Comparison of ENCODE assay signal across 16 cellular contexts in genomic region chr15:77392762-77393470, GRCh38. TPM values are rescaled to one million over a fixed set of nuclear protein-coding genes. Genes with fewer than 3 reads are reported as not detected.
DNase-seq lines count a peak whose midpoint lies in the region; ATAC-seq, FAIRE-seq and TF ChIP-seq lines count a peak whose summit lies in the region.
"Had no signal": no experiment of that assay in that cellular context is flagged by ENCODE, and none has a peak within 500 bp of the region (broad histone marks: within the 10 kb centered on the region; RNA-seq: fewer than 3 reads in every experiment).

No MANE protein-coding gene starts in this region.

- H3K36me3 ChIP-seq in IMR-90 (ENCODE audit: control insufficient read depth, insufficient read depth, low read length) (peaks cover 3% of the 10 kb centered on the region; the same call in 1 of the 2 replicates), kidney (ENCODE audit: control insufficient read depth in 1 of 2, insufficient read depth in 2 of 2, low read length in 2 of 2) (no peaks in the 10 kb centered on the region)

- no peak for TF ChIP-seq POLR2A in IMR-90 (IDR thresholded peaks at IDR 0.05; ENCODE audit: low read depth, low read length)

- H2BK120ac ChIP-seq in H9 (ENCODE audit: low read depth, low read length, poor library complexity, severe bottlenecking) (no peak overlapping the region), IMR-90 (ENCODE audit: low read depth, low read length) (no peak overlapping the region)

- H3K27me3 ChIP-seq in H9 (ENCODE audit: insufficient read depth, low read length) = no peaks in the 10 kb centered on the region
- H3K27me3 ChIP-seq in IMR-90 (ENCODE audit: control insufficient read depth, insufficient read depth, low read length) = no peaks in the 10 kb centered on the region

- TF ChIP-seq RAD21 in IMR-90 (IDR thresholded peaks at IDR 0.05; ENCODE audit: low read length) = no peak

- H2BK5ac ChIP-seq in H9 (ENCODE audit: insufficient read length, low read length) = no peak overlapping the region
- no peak overlapping the region for H2BK5ac ChIP-seq in IMR-90 (ENCODE audit: low read depth, low read length, poor library complexity, severe bottlenecking)

- DNase-seq in H9 = no peak
- no peak for DNase-seq in IMR-90
- peak; percentile 37 for DNase-seq in kidney
- DNase-seq in GM03348 (ENCODE audit: low spot score) = no peak
- DNase-seq: C1 segment of cervical spinal cord; Calu3; CD4-positive, alpha-beta memory T cell; COR-L47; DMS153; DND-41 had no signal

- H2AK9ac ChIP-seq in IMR-90 (replicated peaks; ENCODE audit: low read depth, low read length, poor library complexity) = no peak overlapping the region

- no peak overlapping the region for H2BK12ac ChIP-seq in H9 (ENCODE audit: insufficient read length, low read depth, low read length)

- H3K36me3 Mint-ChIP-seq in H9 (ENCODE audit: insufficient read depth in 1 of 3, low read depth in 3 of 3) = peaks cover 7 to 30% (median 7%) of the 10 kb centered on the region in 3 experiments; a peak in 5 of 7 replicates

- CTCF ChIA-PET in IMR-90 (lab: Yijun Ruan, JAX) = no interaction called here

- no peak overlapping the region for H3K9ac ChIP-seq in H9 (ENCODE audit: extremely low read depth, insufficient read length, low read length)
- no peak overlapping the region for H3K9ac ChIP-seq in IMR-90 (ENCODE audit: low read depth, low read length)
- no peak overlapping the region for H3K9ac ChIP-seq in kidney (ENCODE audit: low read length in 2 of 2)
- H3K9ac ChIP-seq: GM23248 had no signal

- dilution Hi-C loops in IMR-90 (cut with HindIII; ENCODE audit: low sequenced_read_pairs, unreplicated experiment) = no loop called here

- H3K18ac ChIP-seq in H9 (ENCODE audit: insufficient read length, low read depth, low read length) = no peak overlapping the region
- H3K18ac ChIP-seq in IMR-90 (ENCODE audit: low read depth, low read length) = no peak overlapping the region

- H3T11ph ChIP-seq in H9 (ENCODE audit: low read length) = no peak overlapping the region

- peaks cover 5% of the 10 kb centered on the region; the same call in 1 of the 2 replicates for H3K79me2 ChIP-seq in H9 (ENCODE audit: insufficient read depth, low read length)

- BruUV-seq in IMR-90 (replicated peaks; lab: Mats Ljungman, UMichigan) = no TSS peak

- H2BK15ac ChIP-seq in H9 (ENCODE audit: low read depth, low read length) (no peak overlapping the region), IMR-90 (ENCODE audit: low read depth, low read length) (no peak overlapping the region)

- H3K27ac Mint-ChIP-seq in H9 = peak overlapping the region in 1 of 3 experiments; percentile 29; a peak in 1 of 7 replicates
- H3K27ac Mint-ChIP-seq: CD4-positive, alpha-beta memory T cell had no signal

- no peak for FAIRE-seq in kidney (lab: Jason Lieb, UNC)
- FAIRE-seq: G401.6, GM12878 had no signal

- intact Hi-C loops in IMR-90 (cut with micrococcal nuclease) = no loop called here
- intact Hi-C loops in kidney (cut with DNase I) = no loop called here

- H4K5ac ChIP-seq in H9 (ENCODE audit: insufficient read length, low read depth, low read length) (no peak overlapping the region), IMR-90 (ENCODE audit: low read depth, low read length) (no peak overlapping the region)

- H3K27me3 Mint-ChIP-seq in H9 (ENCODE audit: low read depth) = no peaks in the 10 kb centered on the region

- H4K91ac ChIP-seq in H9 (ENCODE audit: insufficient read length, low read depth, low read length) = no peak overlapping the region
- no peak overlapping the region for H4K91ac ChIP-seq in IMR-90 (ENCODE audit: insufficient read depth, low read depth, low read length)

- H3K27ac ChIP-seq in H9 (ENCODE audit: insufficient read length, low read depth, low read length) (no peak overlapping the region), IMR-90 (ENCODE audit: insufficient read depth, low read length) (no peak overlapping the region), kidney (ENCODE audit: low read depth in 2 of 2, low read length in 2 of 2) (no peak overlapping the region)
- H3K27ac ChIP-seq: GM23248 had no signal

- H3K4me3 ChIP-seq in IMR-90 (ENCODE audit: insufficient read depth, low read depth, low read length) (no peak overlapping the region), kidney (ENCODE audit: low read length in 2 of 2) (no peak overlapping the region)
- H3K4me3 ChIP-seq: GM12878, GM23248, HAP-1 had no signal

- H2AK5ac ChIP-seq in H9 (ENCODE audit: insufficient read length, low read length) = no peak overlapping the region
- no peak overlapping the region for H2AK5ac ChIP-seq in IMR-90 (ENCODE audit: low read depth, low read length)

- H4K20me1 ChIP-seq in H9 (ENCODE audit: control insufficient read depth, insufficient read depth, insufficient read length) (no peaks in the 10 kb centered on the region), IMR-90 (ENCODE audit: insufficient read depth, low read length) (peaks cover 77% of the 10 kb centered on the region)

- H4K8ac ChIP-seq in H9 (replicated peaks; ENCODE audit: insufficient read length, low read depth, low read length) (no peak overlapping the region), IMR-90 (ENCODE audit: low read depth in 2 of 2, low read length in 2 of 2) (no peak overlapping the region)

- peaks cover 11 to 17% of the 10 kb centered on the region in 2 experiments; a peak in 4 of 5 replicates for H3K9me3 Mint-ChIP-seq in H9

- H3K4me1 ChIP-seq in H9 (ENCODE audit: insufficient read depth, low read length) (no peaks in the 10 kb centered on the region), IMR-90 (ENCODE audit: control insufficient read depth, insufficient read depth, low read length) (peaks cover 13% of the 10 kb centered on the region), kidney (ENCODE audit: control insufficient read depth in 1 of 2, insufficient read depth in 1 of 2, low read depth in 1 of 2, low read length in 2 of 2) (no peaks in the 10 kb centered on the region)

- POLR2A ChIA-PET in IMR-90 (lab: Charles Lee; ENCODE audit: unreplicated experiment) = no interaction called here

- H3K79me1 ChIP-seq in H9 (ENCODE audit: insufficient read depth, low read depth, low read length, poor library complexity, severe bottlenecking) = peaks cover 3% of the 10 kb centered on the region
- H3K79me1 ChIP-seq in IMR-90 (ENCODE audit: low read depth in 1 of 2, low read length in 2 of 2) = peaks cover 29 to 72% of the 10 kb centered on the region in 2 experiments

- in situ Hi-C loops in IMR-90 (cut with MboI; ENCODE audit: low sequenced_read_pairs) = no loop called here

- TF ChIP-seq CTCF in H9 (conservative IDR thresholded peaks at IDR 0.05) (no peak), IMR-90 (conservative IDR thresholded peaks at IDR 0.05; ENCODE audit: low read depth, low read length) (no peak), kidney (IDR thresholded peaks at IDR 0.05; ENCODE audit: borderline replicate concordance, extremely low read depth, insufficient read depth) (no peak)

- H3K9me3 ChIP-seq in H9 (ENCODE audit: control insufficient read depth, low read depth, low read length) (no peaks in the 10 kb centered on the region), IMR-90 (ENCODE audit: control insufficient read depth, insufficient read depth, low read length) (peaks cover 5% of the 10 kb centered on the region), kidney (ENCODE audit: control insufficient read depth in 1 of 2, low read length in 2 of 2) (peaks cover 0 to 5% of the 10 kb centered on the region in 2 donors)

- no peaks in the 10 kb centered on the region for H3K23me2 ChIP-seq in H9 (ENCODE audit: insufficient read length, low read depth, low read length, poor library complexity, severe bottlenecking)

- peaks cover 22% of the 10 kb centered on the region for H3K9me1 ChIP-seq in IMR-90 (ENCODE audit: insufficient read depth, low read length)

- H3K4me1 Mint-ChIP-seq in H9 = peaks cover 0 to 6% of the 10 kb centered on the region in 2 experiments; a peak in 1 of 4 replicates
- H3K4me1 Mint-ChIP-seq: CD4-positive, alpha-beta memory T cell had no signal

- no peak for ATAC-seq in IMR-90 (ENCODE audit: low read depth)
- ATAC-seq in GM18511 (IDR thresholded peaks at IDR 0.05; ENCODE audit: unreplicated experiment) = no peak
- no peak for ATAC-seq in GM19023 (IDR thresholded peaks at IDR 0.05; ENCODE audit: unreplicated experiment)
- ATAC-seq: GM12878 had no signal

- H2BK20ac ChIP-seq in H9 (ENCODE audit: low read depth, low read length, poor library complexity, severe bottlenecking) = no peak overlapping the region
- H2BK20ac ChIP-seq in IMR-90 (ENCODE audit: low read depth, low read length) = no peak overlapping the region

- H3K4me3 Mint-ChIP-seq in H9 = no peak overlapping the region
- H3K4me3 Mint-ChIP-seq: CD4-positive, alpha-beta memory T cell had no signal

- H3K14ac ChIP-seq in H9 (ENCODE audit: insufficient read depth, low read length) = peak overlapping the region; percentile 12; the same call in 1 of the 2 replicates
- no peak overlapping the region for H3K14ac ChIP-seq in IMR-90 (replicated peaks; ENCODE audit: low read depth, low read length)

- no peak overlapping the region for H3K56ac ChIP-seq in H9 (ENCODE audit: insufficient read length, low read depth, low read length)
- H3K56ac ChIP-seq in IMR-90 (ENCODE audit: extremely low read depth, insufficient read depth, low read length) = no peak overlapping the region

- H2AFZ ChIP-seq in H9 (ENCODE audit: low read length) (no peak overlapping the region), IMR-90 (replicated peaks; ENCODE audit: low read length, poor library complexity) (peak overlapping the region; percentile 5)
- H2AFZ ChIP-seq: GM23248 had no signal

- no peak overlapping the region for H3K23ac ChIP-seq in H9 (ENCODE audit: insufficient read length, low read depth, low read length)
- no peak overlapping the region; the same call in none of the 2 replicates for H3K23ac ChIP-seq in IMR-90 (ENCODE audit: low read depth, low read length)

- H3K4ac ChIP-seq in H9 (ENCODE audit: low read depth, low read length) (no peak overlapping the region), IMR-90 (ENCODE audit: low read depth, low read length) (no peak overlapping the region)

- no peak overlapping the region for H3K4me2 ChIP-seq in H9 (ENCODE audit: insufficient read depth, insufficient read length, low read length)
- no peak overlapping the region for H3K4me2 ChIP-seq in IMR-90 (ENCODE audit: low read depth, low read length)

- WGBS in H9 (ENCODE audit: extremely low coverage, insufficient read length, low lambda C conversion rate) = no CpG with 5 or more reads among the region's 7 CpGs
- 100% methylated on average over 1 of the region's 7 CpGs; no CpG with 5 or more reads in 1 of the 2 experiments for WGBS in IMR-90 (ENCODE audit: extremely low coverage in 2 of 2, insufficient read length in 1 of 2), 2 experiments

RNA-seq across cellular contexts. Expression of gene PEAK1, which starts 27.0 kb away (rescaled TPM):
- total RNA-seq in H9 (2021) (21.2 and 23.5 TPM in 2 replicates), IMR-90 (2012; rRNA removed) (43.9 and 49.2 TPM in 2 replicates), kidney (50.3 TPM)
- polyA plus RNA-seq in IMR-90 (2012; rRNA removed) (21.5 TPM in 2 replicates), kidney (ENCODE audit: insufficient read depth, low read depth, low replicate concordance) (2.9 TPM)
- 9.7 and 11.4 TPM in 2 replicates for polyA plus RNA-seq in IMR-90 (2012; cell fraction: cytosol; rRNA removed)
- 15.4 and 44.4 TPM in 2 replicates for polyA plus RNA-seq in IMR-90 (2012; cell fraction: nucleus; rRNA removed; ENCODE audit: low replicate concordance)

RNA-seq across cellular contexts. Expression of gene HMG20A, which starts 27.8 kb away (rescaled TPM):
- total RNA-seq in H9 (2021) = 58.9 and 60.2 TPM in 2 replicates
- total RNA-seq in IMR-90 (2012; rRNA removed) = 25.3 and 28.6 TPM in 2 replicates
- polyA plus RNA-seq in IMR-90 (2012; rRNA removed) = 22.0 and 22.3 TPM in 2 replicates
- 7.2 and 10.0 TPM in 2 replicates for polyA plus RNA-seq in IMR-90 (2012; cell fraction: cytosol; rRNA removed)
- 13.0 and 45.0 TPM in 2 replicates for polyA plus RNA-seq in IMR-90 (2012; cell fraction: nucleus; rRNA removed; ENCODE audit: low replicate concordance)
- 38.7 TPM for total RNA-seq in kidney
- polyA plus RNA-seq in kidney (ENCODE audit: insufficient read depth, low read depth, low replicate concordance) = 16.8 TPM
